In the genomic region with DNA sequence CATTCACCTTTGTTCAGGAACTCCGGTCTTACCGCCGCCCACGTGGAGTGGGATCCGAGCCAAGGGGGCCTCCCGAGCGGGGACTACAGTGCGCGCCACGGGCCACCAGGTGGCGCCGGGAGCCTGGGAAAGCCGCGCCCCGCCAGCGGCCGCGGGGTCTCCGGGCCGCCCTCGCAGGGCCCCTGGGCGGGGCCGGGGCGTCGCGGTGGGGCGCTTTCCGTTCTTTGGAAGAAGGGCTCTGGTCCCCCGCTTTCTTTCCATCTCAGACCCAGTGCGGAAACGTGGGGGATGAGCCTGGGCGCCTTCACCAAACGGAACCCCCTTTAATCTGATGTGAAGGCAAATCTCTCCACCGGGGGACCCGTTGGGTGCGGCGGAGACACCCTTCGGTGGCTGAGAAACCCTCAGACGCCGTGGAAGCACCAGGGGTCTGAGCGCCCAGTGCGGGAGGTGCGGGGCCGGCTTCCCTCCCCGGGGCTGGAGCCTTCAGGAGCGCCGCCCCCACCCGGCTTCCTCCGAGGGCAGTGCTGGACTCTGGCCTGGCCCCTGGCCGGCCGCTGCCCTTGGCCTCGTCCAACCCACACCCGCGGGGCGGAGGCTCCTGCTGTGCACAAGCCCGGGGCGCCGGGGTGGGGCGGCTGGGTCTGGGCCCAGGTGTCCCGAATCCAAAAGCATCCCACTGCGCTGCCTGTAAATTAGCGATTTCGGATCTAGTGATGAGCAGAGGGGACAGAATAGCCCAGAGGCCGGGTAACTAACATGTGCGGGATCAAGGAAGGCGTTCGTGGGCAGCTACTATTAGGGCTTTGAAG, we compare ENCODE assay signal across 8 cellular contexts. TPM values are rescaled to one million over a fixed set of nuclear protein-coding genes. Genes with fewer than 3 reads are reported as not detected.
A peak's percentile ranks its signal among the peaks of the same experiment; 100 is the strongest.
DNase-seq lines count a peak whose midpoint lies in the region; ATAC-seq and TF ChIP-seq lines count a peak whose summit lies in the region.

No MANE protein-coding gene starts in this region.

- peak; percentile 69 for DNase-seq in GF-D8 (lab: John Stamatoyannopoulos, UW)
- DNase-seq in GOT3 (lab: John Stamatoyannopoulos, UW) = peak; percentile 41
- peak; percentile 91 for DNase-seq in Right ventricle myocardium inferior (ENCODE audit: missing footprints)
- peak; percentile 83 to 93 (median 90) for DNase-seq in ovary
- peak; percentile 93 for DNase-seq in thyroid gland

- H3K27me3 ChIP-seq in ovary (no peaks in the 10 kb centered on the region), thyroid gland (no peaks in the 10 kb centered on the region)

- TF ChIP-seq CTCF in LNCAP (IDR thresholded peaks at IDR 0.05) (peak; percentile 84), ovary (IDR thresholded peaks at IDR 0.05) (peak; percentile 86 to 98 (median 98)), thyroid gland (IDR thresholded peaks at IDR 0.05) (peak in 5 of 6 experiments; percentile 60 to 99 (median 97))

- H3K4me1 ChIP-seq in ovary (ENCODE audit: insufficient read depth) (peaks cover 2% of the 10 kb centered on the region), thyroid gland (peaks cover 8 to 14% of the 10 kb centered on the region in 2 donors)

- ATAC-seq in SK-N-SH treated with all-trans-retinoic acid at 6 μM for 48 hours = peak; percentile 94
- ATAC-seq in Right ventricle myocardium inferior = peak; percentile 96

- TF ChIP-seq EP300 in ovary (IDR thresholded peaks at IDR 0.05) = no peak

- peak overlapping the region; percentile 83 for H3K4me3 Mint-ChIP-seq in activated naive CD8-positive, alpha-beta T cell

- H3K27me3 Mint-ChIP-seq in activated naive CD8-positive, alpha-beta T cell = no peaks in the 10 kb centered on the region

- H3K36me3 ChIP-seq in ovary = no peaks in the 10 kb centered on the region
- H3K36me3 ChIP-seq in thyroid gland = no peaks in the 10 kb centered on the region

- H3K27ac ChIP-seq in ovary (peak overlapping the region; percentile 76 to 77), thyroid gland (peak overlapping the region; percentile 20 to 75 (median 69))

- H3K4me1 Mint-ChIP-seq in activated naive CD8-positive, alpha-beta T cell (ENCODE audit: low read depth) = peaks cover 9% of the 10 kb centered on the region

- peak overlapping the region; percentile 81 for H3K27ac Mint-ChIP-seq in activated naive CD8-positive, alpha-beta T cell

- H3K4me3 ChIP-seq in ovary = peak overlapping the region; percentile 71
- peak overlapping the region in 2 of 3 donors; percentile 26 to 57 for H3K4me3 ChIP-seq in thyroid gland (replicated peaks in 1 of 3)

- TF ChIP-seq POLR2A in ovary (IDR thresholded peaks at IDR 0.05) = no peak
- peak in 1 of 2 donors; percentile 56 for TF ChIP-seq POLR2A in thyroid gland (IDR thresholded peaks at IDR 0.05)

- intact Hi-C loops in Right ventricle myocardium inferior (cut with DNase I) = loop anchor here (1.0 to 5.0 kb wide), 3 partner anchors 187 to 459 kb away; a partner anchor contains a TSS
- intact Hi-C loops in ovary (cut with DNase I) = loop anchor here (1.0 to 10.0 kb wide), 5 partner anchors 189 to 1139 kb away; a partner anchor contains a TSS
- intact Hi-C loops in thyroid gland (cut with DNase I) = loop anchor here (5.0 kb wide), 2 partner anchors 46 to 444 kb away; a partner anchor contains a TSS

- H3K9me3 Mint-ChIP-seq in activated naive CD8-positive, alpha-beta T cell (ENCODE audit: low read depth) = no peaks in the 10 kb centered on the region

- H3K9me3 ChIP-seq in ovary (no peaks in the 10 kb centered on the region), thyroid gland (no peaks in the 10 kb centered on the region)

- WGBS in ovary, 3 donors = 1 to 4% (median 2%) methylated on average over 55 to 67 of the region's 67 CpGs
- WGBS in thyroid gland, 2 donors = 20 to 47% methylated on average over 13 to 24 of the region's 67 CpGs

- no peaks in the 10 kb centered on the region for H3K36me3 Mint-ChIP-seq in activated naive CD8-positive, alpha-beta T cell

TF ChIP-seq in SK-N-SH treated with all-trans-retinoic acid at 6 μM for 48 hours, 23 proteins besides CTCF, POLR2A, EP300 and RAD21:
- TF ChIP-seq ZFP3 (CRISPR knock-in tag; IDR thresholded peaks at IDR 0.05) = peak; percentile 99
- TF ChIP-seq, protein P1, sequence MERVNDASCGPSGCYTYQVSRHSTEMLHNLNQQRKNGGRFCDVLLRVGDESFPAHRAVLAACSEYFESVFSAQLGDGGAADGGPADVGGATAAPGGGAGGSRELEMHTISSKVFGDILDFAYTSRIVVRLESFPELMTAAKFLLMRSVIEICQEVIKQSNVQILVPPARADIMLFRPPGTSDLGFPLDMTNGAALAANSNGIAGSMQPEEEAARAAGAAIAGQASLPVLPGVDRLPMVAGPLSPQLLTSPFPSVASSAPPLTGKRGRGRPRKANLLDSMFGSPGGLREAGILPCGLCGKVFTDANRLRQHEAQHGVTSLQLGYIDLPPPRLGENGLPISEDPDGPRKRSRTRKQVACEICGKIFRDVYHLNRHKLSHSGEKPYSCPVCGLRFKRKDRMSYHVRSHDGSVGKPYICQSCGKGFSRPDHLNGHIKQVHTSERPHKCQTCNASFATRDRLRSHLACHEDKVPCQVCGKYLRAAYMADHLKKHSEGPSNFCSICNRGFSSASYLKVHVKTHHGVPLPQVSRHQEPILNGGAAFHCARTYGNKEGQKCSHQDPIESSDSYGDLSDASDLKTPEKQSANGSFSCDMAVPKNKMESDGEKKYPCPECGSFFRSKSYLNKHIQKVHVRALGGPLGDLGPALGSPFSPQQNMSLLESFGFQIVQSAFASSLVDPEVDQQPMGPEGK (CRISPR knock-in tag; IDR thresholded peaks at IDR 0.05; ENCODE audit: borderline replicate concordance) = 0 out of 2 replicates have a peak, but pooled peaks have one; percentile 51
- no peak for TF ChIP-seq ESRRG (CRISPR knock-in tag; IDR thresholded peaks at IDR 0.05)
TF ChIP-seq in SK-N-SH treated with all-trans-retinoic acid at 6 μM for 48 hours: peak in this region for 2.

RNA-seq across cellular contexts. Expression of a gene that starts 44.6 kb away (rescaled TPM):
- total RNA-seq in Right ventricle myocardium inferior = 57.1 TPM
- total RNA-seq in ovary = 10 to 100 TPM; 23.8 to 89.2 (median 71.0) TPM
- polyA plus RNA-seq in ovary = 100 to 1,000 TPM in 1 of 2 donors, 10 to 100 TPM in 1; 41.7 to 132 TPM
- 100 to 1,000 TPM in 1 of 4 donors, 10 to 100 TPM in 3; 79.6 to 114 (median 87.1) TPM for total RNA-seq in thyroid gland

Comparison
In these comparisons a context has a peak if more than half of its experiments do, and no peak if none do; other contexts are left out.
1. Peak in every context shown above with its lines: DNase-seq, ATAC-seq, H3K4me3 ChIP-seq and H3K27ac ChIP-seq.
2. DNase-seq: peak in every context shown above with its lines; median percentile 93 in thyroid gland; 91 in Right ventricle myocardium inferior; 90 in ovary; 69 in GF-D8; 41 in GOT3.